11 cellular contexts compared by ENCODE assay signal in genomic region chr3:100046986-100047385, GRCh38.
DNase-seq lines count a peak whose midpoint lies in the region; ATAC-seq and TF ChIP-seq lines count a peak whose summit lies in the region.
"Had no signal": no experiment of that assay in that cellular context is flagged by ENCODE, and none has a peak within 500 bp of the region (broad histone marks: within the 10 kb centered on the region; RNA-seq: fewer than 3 reads in every experiment).

No MANE protein-coding gene starts in this region.

- intact Hi-C loops in left cardiac atrium (cut with DNase I): loop anchor here (10.0 kb wide), 3 partner anchors 92 to 172 kb away; no protein-coding TSS in a partner anchor
- intact Hi-C loops in breast epithelium (cut with DNase I; ENCODE audit: low total_unique reads): no loop called here
- intact Hi-C loops in natural killer cell (cut with micrococcal nuclease): no loop called here
- intact Hi-C loops in vagina (cut with DNase I): loop anchor here (10.0 kb wide), 1 partner anchor 102 kb away; no protein-coding TSS in a partner anchor

- H3K27me3 ChIP-seq in right atrium auricular region (no peaks in the 10 kb centered on the region), breast epithelium (no peaks in the 10 kb centered on the region), vagina (no peaks in the 10 kb centered on the region)

- no peaks in the 10 kb centered on the region for H3K27me3 Mint-ChIP-seq in natural killer cell (ENCODE audit: low read depth in 2 of 2)

- no peak for DNase-seq in right atrium auricular region (ENCODE audit: low spot score)
- no peak for DNase-seq in left cardiac atrium
- DNase-seq in breast epithelium (ENCODE audit: low spot score in 2 of 2): no peak
- DNase-seq in natural killer cell: no peak
- no peak for DNase-seq in vagina (ENCODE audit: extremely low spot score in 2 of 2)
- DNase-seq in ureter (ENCODE audit: low spot score): no peak
- DNase-seq in retina: no peak
- DNase-seq in HT-29 (ENCODE audit: low spot score): no peak
- DNase-seq: activated gamma-delta T cell, NCI-H2029 had no signal

- H3K4me3 ChIP-seq in right atrium auricular region: no peak overlapping the region
- no peak overlapping the region for H3K4me3 ChIP-seq in breast epithelium
- no peak overlapping the region for H3K4me3 ChIP-seq in vagina
- H3K4me3 ChIP-seq: lung had no signal

- peak overlapping the region; percentile 59 to 93 for H3K27ac ChIP-seq in right atrium auricular region
- H3K27ac ChIP-seq in breast epithelium: peak overlapping the region; percentile 5 to 65
- H3K27ac ChIP-seq in vagina: peak overlapping the region; percentile 68

- H3K36me3 ChIP-seq in right atrium auricular region (no peaks in the 10 kb centered on the region), breast epithelium (no peaks in the 10 kb centered on the region), vagina (no peaks in the 10 kb centered on the region)

- H3K9me3 ChIP-seq in right atrium auricular region: no peaks in the 10 kb centered on the region
- H3K9me3 ChIP-seq in breast epithelium: no peaks in the 10 kb centered on the region
- H3K9me3 ChIP-seq in vagina: no peaks in the 10 kb centered on the region

- peaks cover 14 to 15% of the 10 kb centered on the region in 2 donors for H3K4me1 Mint-ChIP-seq in natural killer cell

- no peak for TF ChIP-seq CTCF in right atrium auricular region (IDR thresholded peaks at IDR 0.05)
- TF ChIP-seq CTCF in breast epithelium (IDR thresholded peaks at IDR 0.05): no peak
- TF ChIP-seq CTCF in natural killer cell (IDR thresholded peaks at IDR 0.05): no peak
- TF ChIP-seq CTCF in vagina (IDR thresholded peaks at IDR 0.05): no peak

- TF ChIP-seq POLR2A in breast epithelium (IDR thresholded peaks at IDR 0.05) (no peak), vagina (IDR thresholded peaks at IDR 0.05) (no peak)

- H3K4me1 ChIP-seq in right atrium auricular region: peaks cover 0 to 54% of the 10 kb centered on the region in 2 donors
- no peaks in the 10 kb centered on the region for H3K4me1 ChIP-seq in breast epithelium
- H3K4me1 ChIP-seq in vagina: peaks cover 29% of the 10 kb centered on the region

- H3K27ac Mint-ChIP-seq in natural killer cell: peak overlapping the region; percentile 84 to 87

- ATAC-seq in left cardiac atrium (no peak), natural killer cell (no peak)

- no peak overlapping the region for H3K4me3 Mint-ChIP-seq in natural killer cell

- H3K9me3 Mint-ChIP-seq in natural killer cell: no peaks in the 10 kb centered on the region

- H3K36me3 Mint-ChIP-seq in natural killer cell: no peaks in the 10 kb centered on the region

Comparison
In these comparisons a context has a peak if more than half of its experiments do, and no peak if none do; other contexts are left out.
1. intact Hi-C loops: an anchor here in left cardiac atrium (10.0 kb wide) and vagina (10.0 kb wide); none called in breast epithelium and natural killer cell.